ENCODE assay signal across 8 cellular contexts in genomic region chr1:155091071-155092051, GRCh38. TPM values are rescaled to one million over a fixed set of nuclear protein-coding genes. Genes with fewer than 3 reads are reported as not detected.
A peak's percentile ranks its signal among the peaks of the same experiment; 100 is the strongest.
DNase-seq lines count a peak whose midpoint lies in the region; ATAC-seq and TF ChIP-seq lines count a peak whose summit lies in the region.

No MANE protein-coding gene starts in this region.

- no peak overlapping the region for H3K27ac ChIP-seq in hepatocyte

- H3K4me3 ChIP-seq in hepatocyte = no peak overlapping the region
- no peak overlapping the region for H3K4me3 ChIP-seq in skeletal muscle satellite cell (ENCODE audit: low read length)

- H3K4me2 ChIP-seq in hepatocyte = peak overlapping the region; percentile 53
- H3K4me2 ChIP-seq in skeletal muscle satellite cell (ENCODE audit: low read length) = peak overlapping the region; percentile 46

- H3K79me2 ChIP-seq in hepatocyte = no peaks in the 10 kb centered on the region

- H3K9me3 ChIP-seq in hepatocyte (ENCODE audit: low read depth) (no peaks in the 10 kb centered on the region), skeletal muscle satellite cell (replicated peaks; ENCODE audit: low read length) (no peaks in the 10 kb centered on the region)

- no peaks in the 10 kb centered on the region for H3K9me2 ChIP-seq in hepatocyte (replicated peaks; ENCODE audit: insufficient read depth)

- DNase-seq in NCI-H146 treated with DMSO at 0.1 percent for 48 hours (lab: John Stamatoyannopoulos, UW; ENCODE audit: unreplicated experiment) = peak; percentile 59
- DNase-seq in T-helper 22 cell (ENCODE audit: low read depth) = peak; percentile 60
- DNase-seq in amygdala (lab: John Stamatoyannopoulos, UW) = peak in 50 of 56 donors; percentile 18 to 83 (median 54)
- DNase-seq in hepatocyte (ENCODE audit: low spot score) = peak; percentile 88
- DNase-seq in 8988T = no peak

- H3K4me1 ChIP-seq in hepatocyte (ENCODE audit: insufficient read depth) = peaks cover 4% of the 10 kb centered on the region
- H3K4me1 ChIP-seq in skeletal muscle satellite cell (ENCODE audit: control insufficient read depth, insufficient read depth, low read length) = peaks cover 5% of the 10 kb centered on the region

- H3K27me3 ChIP-seq in hepatocyte (no peaks in the 10 kb centered on the region), skeletal muscle satellite cell (ENCODE audit: control insufficient read depth, insufficient read depth, low read length) (peaks cover 35% of the 10 kb centered on the region)

- H3K9ac ChIP-seq in skeletal muscle satellite cell (ENCODE audit: low read depth, low read length) = no peak overlapping the region

- peak; percentile 99 for TF ChIP-seq CTCF in GM12873 (IDR thresholded peaks at IDR 0.05; ENCODE audit: insufficient read depth, low read depth, low read length, missing control alignments)
- peak; percentile 92 for TF ChIP-seq CTCF in hepatocyte (IDR thresholded peaks at IDR 0.05; ENCODE audit: poor library complexity)

- no peak for ATAC-seq in GM18517 (IDR thresholded peaks at IDR 0.05; ENCODE audit: unreplicated experiment)

- no peak overlapping the region for H2AFZ ChIP-seq in hepatocyte

- 31% methylated on average over 29 of the region's 29 CpGs for WGBS in hepatocyte (ENCODE audit: low lambda C conversion rate, missing lambda C conversion rate)

- H3K36me3 ChIP-seq in hepatocyte (replicated peaks; ENCODE audit: insufficient read depth, low read depth) (no peaks in the 10 kb centered on the region), skeletal muscle satellite cell (ENCODE audit: insufficient read depth, low read length) (no peaks in the 10 kb centered on the region)

- no peaks in the 10 kb centered on the region for H4K20me1 ChIP-seq in hepatocyte (ENCODE audit: insufficient read depth, poor library complexity, severe bottlenecking)

RNA-seq across cellular contexts. Expression of gene EFNA3, which starts 12.7 kb away (rescaled TPM):
- total RNA-seq in hepatocyte = 4.0 and 5.5 TPM in 2 replicates
- polyA plus RNA-seq in hepatocyte = 10.3 and 13.1 TPM in 2 replicates
- 2.3 and 4.2 TPM in 2 replicates for total RNA-seq in skeletal muscle satellite cell (2012; rRNA removed)

RNA-seq across cellular contexts. Expression of gene EFNA4, which starts 27.8 kb away (rescaled TPM):
- total RNA-seq in hepatocyte = 20.5 and 21.3 TPM in 2 replicates
- polyA plus RNA-seq in hepatocyte = 16.3 and 18.1 TPM in 2 replicates
- total RNA-seq in skeletal muscle satellite cell (2012; rRNA removed) = 1.8 and 2.4 TPM in 2 replicates

RNA-seq across cellular contexts. Expression of gene EFNA1, which starts 36.3 kb away (rescaled TPM):
- 78.7 and 94.8 TPM in 2 replicates for total RNA-seq in hepatocyte
- polyA plus RNA-seq in hepatocyte = 137 and 172 TPM in 2 replicates
- total RNA-seq in skeletal muscle satellite cell (2012; rRNA removed) = 0.22 and 1.3 TPM in 2 replicates

RNA-seq across cellular contexts. Expression of gene ADAM15, which starts 40.2 kb away (rescaled TPM):
- 44.8 and 55.7 TPM in 2 replicates for total RNA-seq in hepatocyte
- polyA plus RNA-seq in hepatocyte = 108 and 117 TPM in 2 replicates
- total RNA-seq in skeletal muscle satellite cell (2012; rRNA removed) = 78.9 and 80.1 TPM in 2 replicates

RNA-seq across cellular contexts. Expression of gene SLC50A1, which starts 44.3 kb away (rescaled TPM):
- total RNA-seq in hepatocyte = 75.3 and 88.6 TPM in 2 replicates
- 111 and 115 TPM in 2 replicates for polyA plus RNA-seq in hepatocyte
- total RNA-seq in skeletal muscle satellite cell (2012; rRNA removed) = 26.6 and 39.5 TPM in 2 replicates
